8 cellular contexts compared by ENCODE assay signal in the genomic region with DNA sequence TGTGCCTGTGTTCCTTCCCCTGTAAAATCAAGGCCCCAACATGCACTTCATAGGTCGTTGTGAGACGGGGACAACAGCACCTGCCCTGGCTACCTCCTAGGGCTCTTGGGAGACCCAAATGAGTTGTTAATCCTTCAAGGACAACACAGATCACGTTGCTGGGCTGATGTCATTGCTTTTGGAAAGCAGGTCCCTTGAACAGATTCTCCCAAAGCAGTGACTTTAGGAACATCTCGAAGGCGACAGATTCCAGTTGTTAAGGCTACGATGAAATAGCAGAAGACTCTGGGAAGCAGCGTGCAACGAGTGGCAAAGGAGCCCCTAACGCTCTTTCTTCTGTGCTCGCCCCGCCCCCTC. TPM values are rescaled to one million over a fixed set of nuclear protein-coding genes. Genes with fewer than 3 reads are reported as not detected.
DNase-seq lines count a peak whose midpoint lies in the region; ATAC-seq and TF ChIP-seq lines count a peak whose summit lies in the region.

No MANE protein-coding gene starts in this region.

- peak overlapping the region; percentile 51 for H3K4me2 ChIP-seq in SU-DHL-6 (ENCODE audit: low read depth, low read length, poor library complexity, severe bottlenecking)

- no peak for TF ChIP-seq POLR2A in upper lobe of left lung (IDR thresholded peaks at IDR 0.05)

- H3K36me3 ChIP-seq in SU-DHL-6 (ENCODE audit: low read length) (no peaks in the 10 kb centered on the region), iPS-18a (ENCODE audit: control insufficient read depth, low read depth, low read length) (no peaks in the 10 kb centered on the region), upper lobe of left lung (no peaks in the 10 kb centered on the region)

- ATAC-seq in GM21529 (IDR thresholded peaks at IDR 0.05; ENCODE audit: unreplicated experiment) (peak; percentile 9), upper lobe of left lung (ENCODE audit: low FRiP score in 2 of 2) (no peak)

- 4 to 13% methylated on average over 3 to 9 of the region's 11 CpGs for WGBS in upper lobe of left lung, 2 donors

- TF ChIP-seq CTCF in AG04450 (IDR thresholded peaks at IDR 0.05; ENCODE audit: low read depth, low read length) (no peak), SU-DHL-6 (IDR thresholded peaks at IDR 0.05; ENCODE audit: insufficient read depth, low read length, poor library complexity, severe bottlenecking) (no peak), upper lobe of left lung (IDR thresholded peaks at IDR 0.05) (no peak)

- CTCF ChIA-PET in AG04450 (lab: Charles Lee), result no interaction called here

- DNase-seq in AG04450 (ENCODE audit: low read depth, low spot score) (no peak), upper lobe of left lung (no peak), NCI-H1092 treated with DMSO at 0.1 percent for 48 hours (lab: John Stamatoyannopoulos, UW) (no peak), inferior parietal cortex (ENCODE audit: extremely low spot score) (no peak)
- DNase-seq in stimulated activated CD4-positive, alpha-beta T cell treated with anti-CD3 and anti-CD28 coated beads, Interleukin-15, amount 100 ng/mL, for 24 hours, result no peak

- no peak for TF ChIP-seq EP300 in upper lobe of left lung (IDR thresholded peaks at IDR 0.05)

- H4K20me1 ChIP-seq in SU-DHL-6 (ENCODE audit: low read depth, low read length), result no peaks in the 10 kb centered on the region

- H3K27me3 ChIP-seq in AG04450 (ENCODE audit: control insufficient read depth, insufficient read depth, low read length), result peaks cover 2% of the 10 kb centered on the region
- no peaks in the 10 kb centered on the region for H3K27me3 ChIP-seq in SU-DHL-6 (ENCODE audit: low read length)
- no peaks in the 10 kb centered on the region for H3K27me3 ChIP-seq in iPS-18a (ENCODE audit: control insufficient read depth, insufficient read depth, low read length)
- H3K27me3 ChIP-seq in upper lobe of left lung, result no peaks in the 10 kb centered on the region

- no peak overlapping the region for H3K27ac ChIP-seq in AG04450 (ENCODE audit: low read depth, low read length)
- H3K27ac ChIP-seq in SU-DHL-6 (ENCODE audit: low read depth, low read length), result no peak overlapping the region
- H3K27ac ChIP-seq in iPS-18a (ENCODE audit: low read length), result no peak overlapping the region
- H3K27ac ChIP-seq in upper lobe of left lung, result peak overlapping the region in 2 of 4 donors; percentile 56 to 73

- H3F3A ChIP-seq in SU-DHL-6 (ENCODE audit: insufficient read depth), result no peaks in the 10 kb centered on the region

- H3K79me2 ChIP-seq in SU-DHL-6 (ENCODE audit: insufficient read depth, low read length), result no peaks in the 10 kb centered on the region

- H3K9me3 ChIP-seq in AG04450 (ENCODE audit: control insufficient read depth, insufficient read depth, low read length), result no peaks in the 10 kb centered on the region
- H3K9me3 ChIP-seq in SU-DHL-6 (ENCODE audit: insufficient read depth, low read length), result no peaks in the 10 kb centered on the region
- no peaks in the 10 kb centered on the region for H3K9me3 ChIP-seq in iPS-18a (ENCODE audit: control insufficient read depth, low read depth, low read length)
- no peaks in the 10 kb centered on the region for H3K9me3 ChIP-seq in upper lobe of left lung

- H3K4me3 ChIP-seq in AG04450 (ENCODE audit: low read depth, low read length) (peak overlapping the region; percentile 67), SU-DHL-6 (ENCODE audit: insufficient read depth, low read length, poor library complexity, severe bottlenecking) (peak overlapping the region; percentile 48), iPS-18a (ENCODE audit: low read length) (peak overlapping the region; percentile 79), upper lobe of left lung (peak overlapping the region in 3 of 4 donors; percentile 47 to 64 (median 53))

- POLR2A ChIA-PET in AG04450 (lab: Yijun Ruan, JAX), result interaction anchor here (1.2 kb wide), 1 partner anchor 8 kb away, joined by 9 read pairs; no protein-coding TSS in a partner anchor

- peak overlapping the region; percentile 76 for H2AFZ ChIP-seq in SU-DHL-6 (ENCODE audit: low read depth, low read length, severe bottlenecking)

- H3K9me2 ChIP-seq in SU-DHL-6 (replicated peaks; ENCODE audit: insufficient read depth, low read length), result no peaks in the 10 kb centered on the region

- H3K9ac ChIP-seq in SU-DHL-6 (ENCODE audit: low read length) (0 out of 2 replicates have a peak overlapping the region, but pooled peaks have one; percentile 20), iPS-18a (ENCODE audit: low read length) (no peak overlapping the region)

- H3K4me1 ChIP-seq in iPS-18a (ENCODE audit: control insufficient read depth, low read depth, low read length), result peaks cover 4% of the 10 kb centered on the region
- H3K4me1 ChIP-seq in upper lobe of left lung, result peaks cover 15 to 24% (median 20%) of the 10 kb centered on the region in 4 donors

RNA-seq across cellular contexts. Expression of gene MAP1LC3B2, which starts 26.2 kb away (rescaled TPM):
- polyA plus RNA-seq in AG04450 (2011; rRNA removed), result 3.1 and 3.8 TPM in 2 replicates
- 1.2 and 3.0 TPM in 2 replicates for polyA minus RNA-seq in AG04450 (2011; rRNA and poly(A)+ RNA removed)
- total RNA-seq in upper lobe of left lung, result 1 to 10 TPM in 4 of 6 donors, not detected in 2; 1.5 to 5.7 (median 2.5) TPM
